In the genomic region with DNA sequence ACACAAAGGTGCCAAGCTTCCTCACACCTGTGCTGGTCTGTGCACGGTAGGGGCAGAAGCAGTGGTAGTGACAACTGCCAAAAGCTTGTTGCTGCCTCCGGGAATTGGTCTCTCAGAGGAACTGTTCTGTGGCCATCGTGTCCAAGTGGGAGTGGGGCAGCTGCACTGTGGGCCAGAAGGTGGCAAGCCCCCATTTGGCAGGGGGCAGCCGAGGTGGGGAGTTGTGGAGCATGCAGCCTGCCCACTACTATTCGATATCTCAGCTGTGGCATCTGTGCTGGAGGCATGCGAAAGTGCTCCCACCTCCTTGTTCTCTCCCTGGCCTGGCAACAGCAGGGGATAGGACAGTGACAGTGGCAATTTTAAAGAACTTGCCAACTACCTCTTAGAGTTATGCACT, we compare ENCODE assay signal across 29 cellular contexts.
"Had no signal": no experiment of that assay in that cellular context is flagged by ENCODE, and none has a peak within 500 bp of the region (broad histone marks: within the 10 kb centered on the region; RNA-seq: fewer than 3 reads in every experiment).

No MANE protein-coding gene starts in this region.

- H3K4me3 ChIP-seq: colonic mucosa, coronary artery, dorsolateral prefrontal cortex, esophagus muscularis mucosa, esophagus squamous epithelium, gastrocnemius medialis, gastroesophageal sphincter, heart left ventricle, heart right ventricle had no signal

- H3K27me3 ChIP-seq: colonic mucosa, esophagus muscularis mucosa, foreskin keratinocyte, gastrocnemius medialis, gastroesophageal sphincter, heart left ventricle, heart right ventricle had no signal

- H3K36me3 ChIP-seq: colonic mucosa, esophagus muscularis mucosa, esophagus squamous epithelium, gastrocnemius medialis, gastroesophageal sphincter, heart left ventricle, heart right ventricle had no signal

- H3K4me1 ChIP-seq: colonic mucosa, esophagus muscularis mucosa, esophagus squamous epithelium, foreskin keratinocyte, gastrocnemius medialis, gastroesophageal sphincter, heart left ventricle, heart right ventricle had no signal

- FAIRE-seq: colon, endometrium, endothelial cell of umbilical vein, frontal cortex had no signal

- DNase-seq: colonic mucosa; cortex of kidney; dermis blood vessel endothelial cell; dorsolateral prefrontal cortex; effector CD4-positive, alpha-beta T cell; effector CD8-positive, alpha-beta T cell; effector memory CD4-positive, alpha-beta T cell; effector memory CD8-positive, alpha-beta T cell; endodermal cell; erythroblast; esophagus squamous epithelium; foreskin fibroblast; foreskin keratinocyte; foreskin melanocyte; gastrocnemius medialis; glutamatergic neuron; head of caudate nucleus; heart right ventricle had no signal

- H3K27ac Mint-ChIP-seq: dendritic cell treated with granulocyte-macrophage colony-stimulating factor and Interleukin-4, amounts not matched to agents 40 ng/mL and 50 ng/mL, for 4 days; effector memory CD8-positive, alpha-beta T cell; endodermal cell had no signal

- ATAC-seq: effector memory CD8-positive, alpha-beta T cell; esophagus mucosa; foreskin keratinocyte; gastrocnemius medialis; gastroesophageal sphincter; heart left ventricle; heart right ventricle had no signal

- H3K4me3 Mint-ChIP-seq: dendritic cell treated with granulocyte-macrophage colony-stimulating factor and Interleukin-4, amounts not matched to agents 40 ng/mL and 50 ng/mL, for 4 days; effector memory CD8-positive, alpha-beta T cell; endodermal cell had no signal

- H3K4me1 Mint-ChIP-seq: endodermal cell had no signal

- H3K27me3 Mint-ChIP-seq: dendritic cell treated with granulocyte-macrophage colony-stimulating factor and Interleukin-4, amounts not matched to agents 40 ng/mL and 50 ng/mL, for 4 days; effector memory CD8-positive, alpha-beta T cell had no signal

- H3K9me3 ChIP-seq: colonic mucosa, esophagus muscularis mucosa, esophagus squamous epithelium, gastrocnemius medialis, gastroesophageal sphincter, heart left ventricle, heart right ventricle had no signal

- H3K27ac ChIP-seq: colonic mucosa, coronary artery, dorsolateral prefrontal cortex, epithelial cell of prostate, esophagus muscularis mucosa, esophagus squamous epithelium, foreskin keratinocyte, gastrocnemius medialis, gastroesophageal sphincter, heart left ventricle, heart right ventricle had no signal
